ENCODE assay signal across 8 cellular contexts in the genomic region with DNA sequence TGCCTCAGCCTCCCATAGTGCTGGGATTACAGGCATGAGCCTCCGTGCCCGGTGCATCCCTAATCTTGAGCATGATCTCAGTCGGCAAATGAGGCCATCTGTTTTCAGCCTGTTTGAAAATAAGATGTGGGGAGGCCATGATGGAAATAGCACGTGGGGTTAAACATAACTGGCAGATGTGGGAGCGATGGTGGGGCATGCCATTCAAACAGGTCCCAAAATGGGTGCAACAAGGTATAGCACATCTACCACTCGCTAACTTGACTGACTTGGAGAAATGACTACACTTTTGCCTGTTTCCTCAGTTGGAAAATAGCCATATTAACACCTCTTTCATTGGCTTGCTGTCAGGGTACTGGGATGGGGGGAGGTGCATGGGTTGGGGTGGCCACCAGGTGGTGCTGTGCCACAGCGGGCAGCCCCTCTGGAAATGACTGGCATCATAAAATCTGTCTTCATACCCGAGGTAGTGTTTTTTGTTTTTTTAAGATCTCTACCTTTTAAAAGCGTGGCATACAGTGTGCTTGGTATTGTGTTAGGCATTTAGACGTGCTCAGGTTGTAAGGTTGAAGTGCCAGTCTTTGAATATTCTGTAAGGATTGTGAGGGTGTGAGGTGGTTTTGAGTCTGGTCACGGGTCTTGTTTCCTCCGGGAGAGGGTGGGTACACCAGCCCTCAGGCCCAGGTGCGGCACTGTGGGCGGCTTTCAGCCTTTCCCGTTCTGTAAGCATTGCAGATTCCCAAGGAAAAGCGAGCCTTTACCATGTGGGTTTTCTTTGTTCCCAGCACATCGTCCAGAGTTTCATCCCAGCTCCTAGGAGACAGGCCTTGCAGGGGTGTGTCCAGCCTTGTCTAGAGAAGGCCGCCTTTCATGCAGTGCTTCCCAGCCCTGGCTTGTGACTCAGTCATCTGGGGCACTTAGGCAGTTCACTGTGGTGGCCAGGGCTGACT. TPM values are rescaled to one million over a fixed set of nuclear protein-coding genes. Genes with fewer than 3 reads are reported as not detected.
DNase-seq lines count a peak whose midpoint lies in the region; ATAC-seq and TF ChIP-seq lines count a peak whose summit lies in the region.

No MANE protein-coding gene starts in this region.

- peak; percentile 43 for ATAC-seq in foreskin keratinocyte

- H3K27ac ChIP-seq in SJSA1 (no peak overlapping the region), foreskin keratinocyte (no peak overlapping the region), ovary (no peak overlapping the region), tibial artery (no peak overlapping the region)

- no peak for TF ChIP-seq POLR2A in ovary (IDR thresholded peaks at IDR 0.05)

- H3K4me1 ChIP-seq in SJSA1 (replicated peaks) (peaks cover 28% of the 10 kb centered on the region), foreskin keratinocyte (peaks cover 31% of the 10 kb centered on the region), ovary (ENCODE audit: insufficient read depth) (peaks cover 11% of the 10 kb centered on the region), tibial artery (peaks cover 0 to 65% (median 43%) of the 10 kb centered on the region in 4 donors)

- WGBS in ovary, 3 donors, result 37 to 40% (median 38%) methylated on average over 18 of the region's 18 CpGs

- H3K9me3 ChIP-seq in SJSA1 (replicated peaks) (no peaks in the 10 kb centered on the region), ovary (no peaks in the 10 kb centered on the region), tibial artery (no peaks in the 10 kb centered on the region)

- DNase-seq in DMS153 treated with DMSO at 0.1 percent for 48 hours (lab: John Stamatoyannopoulos, UW; ENCODE audit: unreplicated experiment) (peak; percentile 19), HUDEP-2 (lab: John Stamatoyannopoulos, UW; ENCODE audit: unreplicated experiment in 76 of 76) (peak in 65 of 76 experiments; percentile 2 to 84 (median 51)), SJSA1 (ENCODE audit: low read depth in 1 of 2, low spot score in 2 of 2) (peak; percentile 64 to 75), foreskin keratinocyte (peak in 1 of 2 donors; percentile 66), ovary (peak in 4 of 5 donors; percentile 76 to 80 (median 76)), tibial artery (peak; percentile 58 to 79), NK-92 (lab: John Stamatoyannopoulos, UW; ENCODE audit: unreplicated experiment) (no peak)
- peak; percentile 71 for DNase-seq in activated gamma-delta T cell treated with anti-CD3 and anti-CD28 coated beads, Interleukin-2, amount 50 U/mL, for 16 hours (ENCODE audit: low read depth)

- no peak overlapping the region for H3K4me3 ChIP-seq in SJSA1
- no peak overlapping the region for H3K4me3 ChIP-seq in ovary
- no peak overlapping the region for H3K4me3 ChIP-seq in tibial artery

- TF ChIP-seq EP300 in ovary (IDR thresholded peaks at IDR 0.05), result no peak

- H3K27me3 ChIP-seq in SJSA1 (replicated peaks) (peaks cover 14% of the 10 kb centered on the region), foreskin keratinocyte (peaks cover 12% of the 10 kb centered on the region), ovary (no peaks in the 10 kb centered on the region), tibial artery (no peaks in the 10 kb centered on the region)

- peak; percentile 97 for TF ChIP-seq CTCF in foreskin keratinocyte (conservative IDR thresholded peaks at IDR 0.05)
- TF ChIP-seq CTCF in ovary (IDR thresholded peaks at IDR 0.05), result peak; percentile 82 to 91 (median 84)
- TF ChIP-seq CTCF in tibial artery (IDR thresholded peaks at IDR 0.05), result peak; percentile 84 to 95

- intact Hi-C loops in ovary (cut with DNase I) (loop anchor here (5.0 to 10.0 kb wide), 6 partner anchors 67 to 534 kb away; a partner anchor contains a TSS), tibial artery (cut with DNase I; ENCODE audit: low total_unique reads) (loop anchor here (5.0 kb wide), 1 partner anchor 237 kb away; no protein-coding TSS in a partner anchor)

- H3K36me3 ChIP-seq in SJSA1, result peaks cover 65% of the 10 kb centered on the region
- no peaks in the 10 kb centered on the region for H3K36me3 ChIP-seq in ovary
- peaks cover 13 to 48% (median 35%) of the 10 kb centered on the region in 3 donors for H3K36me3 ChIP-seq in tibial artery

RNA-seq across cellular contexts. Expression of a gene that starts 2.9 kb away (rescaled TPM):
- 0.06 and 0.50 TPM in 2 replicates for total RNA-seq in SJSA1 (2014; rRNA removed; shearing (Covaris generic))
- total RNA-seq in foreskin keratinocyte (1.8 and 3.1 TPM in 2 replicates), ovary (10 to 100 TPM in 6 of 7 donors, 1 to 10 TPM in 1; 9.8 to 43.1 (median 23.0) TPM)
- polyA plus RNA-seq in foreskin keratinocyte (1.4 and 1.8 TPM in 2 replicates), ovary (10 to 100 TPM; 12.8 to 17.5 TPM)

RNA-seq across cellular contexts. Expression of a gene that starts 7.0 kb away (rescaled TPM):
- total RNA-seq in SJSA1 (2014; rRNA removed; shearing (Covaris generic)), result 353 and 435 TPM in 2 replicates
- 1,782 and 1,801 TPM in 2 replicates for total RNA-seq in foreskin keratinocyte
- polyA plus RNA-seq in foreskin keratinocyte, result 2,904 and 3,003 TPM in 2 replicates
- 1,000 to 10,000 TPM in 5 of 7 donors, 100 to 1,000 TPM in 2; 861 to 2,470 (median 1,550) TPM for total RNA-seq in ovary
- polyA plus RNA-seq in ovary, result 1,000 to 10,000 TPM; 2,644 to 2,696 TPM
